9 cellular contexts compared by ENCODE assay signal in the genomic region with DNA sequence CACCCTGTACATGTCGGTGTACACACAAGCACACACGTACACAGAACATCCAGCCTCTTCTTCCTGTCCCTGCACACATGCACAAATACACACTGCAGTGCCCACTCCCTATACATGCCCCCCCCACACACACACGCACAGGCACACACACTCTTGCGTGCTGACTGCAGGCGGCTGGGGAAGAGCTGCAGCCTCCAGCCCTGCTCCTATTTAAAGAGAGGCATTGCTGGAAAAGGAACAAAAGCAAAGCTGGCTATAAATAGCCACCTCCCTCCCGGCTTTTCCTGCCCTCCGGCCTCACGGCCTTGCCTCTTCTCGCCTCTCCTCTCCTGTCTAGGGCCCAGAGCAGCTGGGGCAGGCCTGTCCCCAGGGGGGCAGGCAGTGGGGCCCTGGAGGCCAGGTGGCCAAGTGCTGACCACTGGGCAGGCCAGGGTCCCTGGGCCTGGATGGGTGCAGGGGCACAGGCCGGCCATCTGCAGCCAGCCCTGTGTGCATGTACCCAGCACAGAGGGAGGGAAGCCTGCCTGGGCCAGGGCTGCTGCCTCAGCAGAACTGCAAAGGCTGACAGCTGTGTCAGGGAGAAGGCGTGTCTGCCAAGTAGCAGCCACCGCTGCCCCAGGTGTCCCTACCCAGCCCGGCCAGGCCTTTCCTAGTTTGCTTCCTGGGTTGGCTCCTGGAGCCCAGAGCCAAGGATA. TPM values are rescaled to one million over a fixed set of nuclear protein-coding genes. Genes with fewer than 3 reads are reported as not detected.
DNase-seq lines count a peak whose midpoint lies in the region; ATAC-seq and TF ChIP-seq lines count a peak whose summit lies in the region.
"Had no signal": no experiment of that assay in that cellular context is flagged by ENCODE, and none has a peak within 500 bp of the region (broad histone marks: within the 10 kb centered on the region; RNA-seq: fewer than 3 reads in every experiment).

No MANE protein-coding gene starts in this region.

- H3K36me3 ChIP-seq in H7 (replicated peaks; ENCODE audit: control insufficient read depth, insufficient read depth, low read length) = no peaks in the 10 kb centered on the region

- peaks cover 10% of the 10 kb centered on the region for H3K27me3 ChIP-seq in H7 (ENCODE audit: control insufficient read depth, insufficient read depth, low read length)

- H3K4me3 ChIP-seq in H7 (ENCODE audit: insufficient read depth, low read depth, low read length) = no peak overlapping the region

- H3K4me1 Mint-ChIP-seq in osteocyte (ENCODE audit: unreplicated experiment) = peaks cover 43% of the 10 kb centered on the region

- peak overlapping the region; percentile 15 for H3K4me3 Mint-ChIP-seq in osteocyte (ENCODE audit: unreplicated experiment)

- peak overlapping the region; percentile 83 for H3K27ac Mint-ChIP-seq in osteocyte (ENCODE audit: unreplicated experiment)

- H3K27me3 Mint-ChIP-seq in osteocyte (ENCODE audit: unreplicated experiment) = peaks cover 3% of the 10 kb centered on the region

- no peak for TF ChIP-seq CTCF in osteocyte (IDR thresholded peaks at IDR 0.05)

- peak; percentile 78 for DNase-seq in H7
- peak; percentile 89 for DNase-seq in RPMI7951 (ENCODE audit: low read depth)
- peak; percentile 46 for DNase-seq in fibroblast of peridontal ligament (ENCODE audit: extremely low read depth)
- peak; percentile 89 for DNase-seq in osteocyte (ENCODE audit: extremely low spot score, unreplicated experiment)
- no peak for DNase-seq in NCI-H128 (lab: John Stamatoyannopoulos, UW; ENCODE audit: unreplicated experiment)

- H3K36me3 Mint-ChIP-seq in osteocyte (ENCODE audit: unreplicated experiment) = no peaks in the 10 kb centered on the region

- H3K9me3 Mint-ChIP-seq in osteocyte (ENCODE audit: unreplicated experiment) = no peaks in the 10 kb centered on the region

- no peak for ATAC-seq in HG03139 (IDR thresholded peaks at IDR 0.05; ENCODE audit: unreplicated experiment)
- no peak for ATAC-seq in GM21576 (IDR thresholded peaks at IDR 0.05; ENCODE audit: unreplicated experiment)
- ATAC-seq in HG02884 (IDR thresholded peaks at IDR 0.05; ENCODE audit: unreplicated experiment) = no peak

RNA-seq across cellular contexts. Expression of gene RTN4RL1, which starts 25.4 kb away (rescaled TPM):
- 4.0 and 7.0 TPM in 2 replicates for total RNA-seq in H7 (2014; rRNA removed; shearing (Covaris generic))
- 7.6 and 8.8 TPM in 2 replicates for total RNA-seq in RPMI7951 (2014; rRNA removed; shearing (Covaris generic))
- 3.7 and 3.8 TPM in 2 replicates for total RNA-seq in osteocyte
- total RNA-seq: glomerular endothelial cell had no signal

RNA-seq across cellular contexts. Expression of gene DPH1, which starts 30.2 kb away (rescaled TPM):
- 37.0 and 53.6 TPM in 2 replicates for total RNA-seq in H7 (2014; rRNA removed; shearing (Covaris generic))
- 12.1 and 16.3 TPM in 2 replicates for total RNA-seq in RPMI7951 (2014; rRNA removed; shearing (Covaris generic))
- 57.3 and 59.0 TPM in 2 replicates for total RNA-seq in osteocyte

RNA-seq across cellular contexts. Expression of gene OVCA2, which starts 42.1 kb away (rescaled TPM):
- total RNA-seq in H7 (2014; rRNA removed; shearing (Covaris generic)) = 23.1 and 25.1 TPM in 2 replicates
- 67.5 and 69.9 TPM in 2 replicates for total RNA-seq in RPMI7951 (2014; rRNA removed; shearing (Covaris generic))
- total RNA-seq in osteocyte = 33.2 and 35.9 TPM in 2 replicates

RNA-seq across cellular contexts. Expression of gene HIC1, which starts 55.2 kb away (rescaled TPM):
- 0.03 and 0.63 TPM in 2 replicates for total RNA-seq in H7 (2014; rRNA removed; shearing (Covaris generic))
- 4.6 and 14.2 TPM in 2 replicates for total RNA-seq in RPMI7951 (2014; rRNA removed; shearing (Covaris generic))
- total RNA-seq in osteocyte = 3.3 and 3.7 TPM in 2 replicates
